In genomic region chrX:15497865-15498264, GRCh38 we compare ENCODE assay signal across 8 cellular contexts. TPM values are rescaled to one million over a fixed set of nuclear protein-coding genes. Genes with fewer than 3 reads are reported as not detected.
DNase-seq lines count a peak whose midpoint lies in the region; ATAC-seq and TF ChIP-seq lines count a peak whose summit lies in the region.

No MANE protein-coding gene starts in this region.

- H3K4me1 ChIP-seq in stomach, result peaks cover 0 to 5% (median 0%) of the 10 kb centered on the region in 4 donors

- peak; percentile 60 for TF ChIP-seq CTCF in AG10803 (conservative IDR thresholded peaks at IDR 0.05; ENCODE audit: low read length)
- peak in 53 of 56 donors; percentile 24 to 74 (median 57) for TF ChIP-seq CTCF in dorsolateral prefrontal cortex (IDR thresholded peaks at IDR 0.05 in 54 of 56, conservative IDR thresholded peaks at IDR 0.05 in 2 of 56; ENCODE audit: low read depth in 1 of 56, partially characterized antibody in 56 of 56)
- peak in 5 of 7 experiments; percentile 16 to 59 (median 46) for TF ChIP-seq CTCF in stomach (IDR thresholded peaks at IDR 0.05)

- H3K27me3 ChIP-seq in dorsolateral prefrontal cortex (peaks cover 0 to 62% (median 11%) of the 10 kb centered on the region in 45 donors), stomach (peaks cover 0 to 8% (median 0%) of the 10 kb centered on the region in 3 donors)

- TF ChIP-seq POLR2A in stomach (IDR thresholded peaks at IDR 0.05), result no peak

- no peak for TF ChIP-seq EP300 in stomach (IDR thresholded peaks at IDR 0.05)

- DNase-seq in AG10803 (ENCODE audit: low read depth) (peak; percentile 15), GM19240 (ENCODE audit: insufficient read length, low spot score) (peak; percentile 39), NCI-H2196 (lab: John Stamatoyannopoulos, UW; ENCODE audit: unreplicated experiment) (peak; percentile 41), dorsolateral prefrontal cortex (peak in 3 of 10 donors; percentile 28 to 49 (median 38)), lung microvascular endothelial cell (ENCODE audit: low read depth in 2 of 2) (peak; percentile 75 to 85), stomach (peak; percentile 47)
- DNase-seq in activated CD4-positive, alpha-beta T cell treated with anti-CD3 and anti-CD28 coated beads for 1 hour, result peak; percentile 10

- H3K9me3 ChIP-seq in stomach, result no peaks in the 10 kb centered on the region

- 4 to 16% (median 6%) methylated on average over 4 of the region's 4 CpGs for WGBS in stomach, 5 donors

- H3K4me3 ChIP-seq in AG10803 (ENCODE audit: low read length) (no peak overlapping the region), dorsolateral prefrontal cortex (no peak overlapping the region), stomach (no peak overlapping the region)

- H3K27ac ChIP-seq in dorsolateral prefrontal cortex, result no peak overlapping the region
- H3K27ac ChIP-seq in stomach, result no peak overlapping the region

- no peaks in the 10 kb centered on the region for H3K36me3 ChIP-seq in stomach

- intact Hi-C loops in dorsolateral prefrontal cortex (cut with DNase I) (loop anchor here (5.0 to 10.0 kb wide), 3 partner anchors 64 to 177 kb away; no protein-coding TSS in a partner anchor), stomach (cut with DNase I; ENCODE audit: low total_unique reads) (no loop called here)

- no peak for ATAC-seq in GM18858 (IDR thresholded peaks at IDR 0.05; ENCODE audit: unreplicated experiment)

RNA-seq across cellular contexts. Expression of gene BMX, which starts 2.7 kb away (rescaled TPM):
- total RNA-seq in dorsolateral prefrontal cortex, result 1 to 10 TPM in 23 of 120 experiments, under 1 TPM in 58, not detected in 39; 0.13 to 2.4 (median 0.65) TPM
- 81.9 and 208 TPM in 2 replicates for total RNA-seq in lung microvascular endothelial cell
- 1 to 10 TPM in 1 of 5 donors, under 1 TPM in 1, not detected in 3; 0.43 to 3.3 TPM for total RNA-seq in stomach
- under 1 TPM; 0.53 to 0.61 (median 0.56) TPM for polyA plus RNA-seq in stomach

RNA-seq across cellular contexts. Expression of gene PIR, which starts 4.7 kb away (rescaled TPM):
- total RNA-seq in dorsolateral prefrontal cortex (10 to 100 TPM in 117 of 120 experiments, 1 to 10 TPM in 3; 9.3 to 41.2 (median 18.7) TPM), lung microvascular endothelial cell (86.1 and 93.8 TPM in 2 replicates), stomach (10 to 100 TPM in 3 of 5 donors, 1 to 10 TPM in 2; 5.2 to 30.9 (median 11.2) TPM)
- 10 to 100 TPM; 12.4 to 47.5 (median 16.6) TPM for polyA plus RNA-seq in stomach

Comparison
In these comparisons a context has a peak if more than half of its experiments do, and no peak if none do; other contexts are left out.
1. RNA of gene BMX, which starts 2.7 kb away (total RNA-seq): 81.9 to 208 TPM in lung microvascular endothelial cell; 0.13 to 2.4 TPM in dorsolateral prefrontal cortex and 0.43 to 3.3 TPM in stomach; every median in the first group is over 10 times any median in the second.
2. Peak in every context shown above with its lines, with median percentiles within 50 percentile points of each other: CTCF ChIP-seq.